Comparison of ENCODE assay signal across 13 cellular contexts in the genomic region with DNA sequence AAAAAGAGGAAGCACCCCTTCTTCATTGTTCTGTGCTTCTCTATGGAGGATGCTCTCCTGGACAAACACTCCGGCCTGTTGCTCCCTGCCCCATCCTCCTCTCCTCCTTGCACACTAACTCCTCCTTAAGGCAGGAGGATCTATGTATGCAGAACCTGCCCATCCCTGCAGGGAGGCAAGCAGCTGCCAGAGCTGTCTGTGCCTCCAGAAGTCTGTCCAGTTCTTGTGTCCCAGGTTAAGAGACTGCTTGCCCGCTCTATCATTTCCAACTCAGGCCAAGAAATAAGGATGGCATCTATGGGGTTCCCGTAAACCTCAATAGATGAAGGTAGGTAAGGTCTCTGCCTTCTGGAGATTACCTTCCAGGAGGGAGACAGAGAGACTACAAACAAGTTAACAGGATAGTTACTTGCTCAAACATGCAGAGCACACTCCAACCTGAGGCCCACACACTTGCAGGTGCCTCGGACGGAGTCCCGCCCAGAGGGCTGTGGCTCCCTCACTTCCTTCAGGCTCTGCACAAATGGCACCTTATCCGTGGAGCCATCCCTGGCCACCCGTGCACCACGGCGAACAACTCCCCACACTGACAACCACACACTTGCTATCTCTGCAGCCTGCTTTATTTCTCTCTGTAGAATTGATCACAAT.
"Had no signal": no experiment of that assay in that cellular context is flagged by ENCODE, and none has a peak within 500 bp of the region (broad histone marks: within the 10 kb centered on the region; RNA-seq: fewer than 3 reads in every experiment).

No MANE protein-coding gene starts in this region.

- H3K27ac Mint-ChIP-seq: activated naive CD8-positive, alpha-beta T cell treated with anti-CD3 and anti-CD28 coated beads for 36 hours; natural killer cell had no signal

- H3K4me3 ChIP-seq: sigmoid colon, upper lobe of left lung had no signal

- H3K4me3 Mint-ChIP-seq: activated naive CD8-positive, alpha-beta T cell treated with anti-CD3 and anti-CD28 coated beads for 36 hours; natural killer cell had no signal

- H3K27ac ChIP-seq: sigmoid colon had no signal

- H3K9me3 Mint-ChIP-seq: activated naive CD8-positive, alpha-beta T cell treated with anti-CD3 and anti-CD28 coated beads for 36 hours; natural killer cell had no signal

- H3K9me3 ChIP-seq: sigmoid colon, upper lobe of left lung had no signal

- ATAC-seq: esophagus mucosa, natural killer cell had no signal

- DNase-seq: activated CD4-positive, alpha-beta T cell treated with anti-CD3 and anti-CD28 coated beads for 48 hours; activated gamma-delta T cell treated with Interleukin-2 at 50 U/mL for 16 hours; activated naive CD8-positive, alpha-beta T cell treated with anti-CD3 and anti-CD28 coated beads for 36 hours; activated T-cell treated with anti-CD3 and anti-CD28 coated beads, Interleukin-2, amount 50 U/mL, for 48 hours; anterior cingulate cortex; effector CD8-positive, alpha-beta T cell; glutamatergic neuron; natural killer cell; sigmoid colon; stimulated activated CD4-positive, alpha-beta T cell treated with anti-CD3 and anti-CD28 coated beads, Interleukin-12 subunit alpha, Interleukin-12 subunit beta, amount 100 ng/mL, for 4 hours; stimulated activated naive CD4-positive, alpha-beta T cell treated with Interleukin-2 at 50 U/mL for 16 hours; upper lobe of left lung had no signal

- H3K27me3 ChIP-seq: sigmoid colon, upper lobe of left lung had no signal

- H3K27me3 Mint-ChIP-seq: activated naive CD8-positive, alpha-beta T cell treated with anti-CD3 and anti-CD28 coated beads for 36 hours had no signal

- H3K36me3 Mint-ChIP-seq: natural killer cell had no signal
